18 cellular contexts compared by ENCODE assay signal in the genomic region with DNA sequence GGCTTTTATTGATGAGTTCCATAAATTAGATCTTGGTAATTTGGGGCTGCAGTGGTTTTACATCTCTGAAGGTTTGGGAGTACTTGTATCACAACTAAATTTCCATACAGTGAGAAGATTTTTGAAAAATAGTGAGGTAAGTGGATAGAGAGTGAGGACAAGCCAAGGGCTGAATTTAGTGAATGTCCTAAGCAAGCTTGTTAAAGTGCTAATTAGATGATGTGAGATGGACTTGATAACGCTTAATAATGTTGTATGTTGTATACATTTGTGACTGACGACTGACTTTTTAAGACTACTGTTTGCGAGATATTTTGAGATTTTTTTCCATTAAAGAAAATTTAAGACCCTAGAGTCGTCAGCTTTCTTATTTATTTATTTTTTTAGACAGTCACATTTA. TPM values are rescaled to one million over a fixed set of nuclear protein-coding genes. Genes with fewer than 3 reads are reported as not detected.
DNase-seq lines count a peak whose midpoint lies in the region; ATAC-seq, FAIRE-seq and TF ChIP-seq lines count a peak whose summit lies in the region.
"Had no signal": no experiment of that assay in that cellular context is flagged by ENCODE, and none has a peak within 500 bp of the region (broad histone marks: within the 10 kb centered on the region; RNA-seq: fewer than 3 reads in every experiment).

No MANE protein-coding gene starts in this region.

- H2BK15ac ChIP-seq in IMR-90 (ENCODE audit: low read depth, low read length), result no peak overlapping the region

- no peak overlapping the region for H2AK5ac ChIP-seq in IMR-90 (ENCODE audit: low read depth, low read length)

- peaks cover 10% of the 10 kb centered on the region for H3K4me1 ChIP-seq in IMR-90 (ENCODE audit: control insufficient read depth, insufficient read depth, low read length)

- peak overlapping the region; percentile 37 for H3K27ac Mint-ChIP-seq in activated CD4-positive, alpha-beta T cell treated with anti-CD3 and anti-CD28 coated beads, Interleukin-2, amount 10 ng/mL, durations not matched to agents 7 days and 5 days
- peak overlapping the region; percentile 56 for H3K27ac Mint-ChIP-seq in activated T-helper 1 cell treated with anti-CD3 and anti-CD28 coated beads, Interleukin-12 subunit alpha, Interleukin-12 subunit beta, Interleukin-2, Interleukin-4 antibody, amounts not matched to agents 30 ng/mL and 10 ng/mL and 1 ng/mL, durations not matched to agents 14 hours and 24 hours and 36 hours
- peak overlapping the region; percentile 87 to 89 for H3K27ac Mint-ChIP-seq in natural killer cell

- peak overlapping the region; percentile 78; the same call in 1 of the 2 replicates for H3K23ac ChIP-seq in IMR-90 (ENCODE audit: low read depth, low read length)

- H3K27ac ChIP-seq in IMR-90 (ENCODE audit: insufficient read depth, low read length), result no peak overlapping the region
- H3K27ac ChIP-seq: body of pancreas had no signal

- no CpG with 5 or more reads among the region's 4 CpGs for WGBS in IMR-90 (ENCODE audit: extremely low coverage in 2 of 2, insufficient read length in 1 of 2), 2 experiments

- in situ Hi-C loops in IMR-90 (cut with MboI; ENCODE audit: low sequenced_read_pairs), result no loop called here

- no peak overlapping the region for H3K4me3 ChIP-seq in IMR-90 (ENCODE audit: insufficient read depth, low read depth, low read length)
- H3K4me3 ChIP-seq: body of pancreas, gastroesophageal sphincter had no signal

- no peaks in the 10 kb centered on the region for H3K27me3 ChIP-seq in IMR-90 (ENCODE audit: control insufficient read depth, insufficient read depth, low read length)
- H3K27me3 ChIP-seq: body of pancreas, gastroesophageal sphincter had no signal

- no peak overlapping the region for H3K4me2 ChIP-seq in IMR-90 (ENCODE audit: low read depth, low read length)

- H2BK120ac ChIP-seq in IMR-90 (ENCODE audit: low read depth, low read length), result no peak overlapping the region

- no peak for TF ChIP-seq RAD21 in IMR-90 (IDR thresholded peaks at IDR 0.05; ENCODE audit: low read length)

- no peak for ATAC-seq in IMR-90 (ENCODE audit: low read depth)
- no peak for ATAC-seq in natural killer cell
- no peak for ATAC-seq in GM21528 (IDR thresholded peaks at IDR 0.05; ENCODE audit: low FRiP score, unreplicated experiment)
- ATAC-seq: body of pancreas, gastroesophageal sphincter had no signal

- peaks cover 10 to 55% of the 10 kb centered on the region in 2 experiments; a peak in 3 of 4 replicates for H3K79me1 ChIP-seq in IMR-90 (ENCODE audit: low read depth in 1 of 2, low read length in 2 of 2)

- H3K9me3 Mint-ChIP-seq in activated CD4-positive, alpha-beta T cell treated with anti-CD3 and anti-CD28 coated beads, Interleukin-2, amount 10 ng/mL, durations not matched to agents 7 days and 5 days, result no peaks in the 10 kb centered on the region
- no peaks in the 10 kb centered on the region for H3K9me3 Mint-ChIP-seq in activated T-helper 1 cell treated with anti-CD3 and anti-CD28 coated beads, Interleukin-12 subunit alpha, Interleukin-12 subunit beta, Interleukin-2, Interleukin-4 antibody, amounts not matched to agents 30 ng/mL and 10 ng/mL and 1 ng/mL, durations not matched to agents 14 hours and 24 hours and 36 hours
- no peaks in the 10 kb centered on the region for H3K9me3 Mint-ChIP-seq in natural killer cell

- no peak overlapping the region for H3K9ac ChIP-seq in IMR-90 (ENCODE audit: low read depth, low read length)

- CTCF ChIA-PET in activated CD4-positive, alpha-beta T cell treated with anti-CD3 and anti-CD28 coated beads, Interleukin-2, amount 10 ng/mL, durations not matched to agents 7 days and 5 days (lab: Charles Lee), result interaction anchor here (1.0 to 1.8 kb wide), 3 partner anchors 14 to 42 kb away, joined by 3 to 4 read pairs (median 4); no protein-coding TSS in a partner anchor
- CTCF ChIA-PET in IMR-90 (lab: Yijun Ruan, JAX), result interaction anchor here (0.5 kb wide), 1 partner anchor 24 kb away, joined by 3 read pairs; no protein-coding TSS in a partner anchor

- H4K5ac ChIP-seq in IMR-90 (ENCODE audit: low read depth, low read length), result no peak overlapping the region

- no peak for TF ChIP-seq CTCF in IMR-90 (conservative IDR thresholded peaks at IDR 0.05; ENCODE audit: low read depth, low read length)
- no peak for TF ChIP-seq CTCF in natural killer cell (IDR thresholded peaks at IDR 0.05)

- H2AK9ac ChIP-seq in IMR-90 (replicated peaks; ENCODE audit: low read depth, low read length, poor library complexity), result no peak overlapping the region

- no peak overlapping the region for H3K18ac ChIP-seq in IMR-90 (ENCODE audit: low read depth, low read length)

- H4K20me1 ChIP-seq in IMR-90 (ENCODE audit: insufficient read depth, low read length), result peaks cover 12% of the 10 kb centered on the region; the same call in 1 of the 2 replicates

- intact Hi-C loops in IMR-90 (cut with micrococcal nuclease), result loop anchor here (10.0 kb wide), 1 partner anchor 236 kb away; no protein-coding TSS in a partner anchor
- intact Hi-C loops in activated T-helper 1 cell treated with anti-CD3 and anti-CD28 coated beads, Interleukin-12 subunit alpha, Interleukin-12 subunit beta, Interleukin-2, Interleukin-4 antibody, amounts not matched to agents 30 ng/mL and 10 ng/mL and 1 ng/mL, durations not matched to agents 14 hours and 24 hours and 36 hours (cut with micrococcal nuclease), result loop anchor here (5.0 to 10.0 kb wide), 2 partner anchors 844 to 1223 kb away; a partner anchor contains a TSS
- intact Hi-C loops in natural killer cell (cut with micrococcal nuclease), result loop anchor here (10.0 kb wide), 1 partner anchor 226 kb away; a partner anchor contains a TSS

- no peak overlapping the region for H2BK5ac ChIP-seq in IMR-90 (ENCODE audit: low read depth, low read length, poor library complexity, severe bottlenecking)

- no peak for DNase-seq in activated CD4-positive, alpha-beta T cell treated with anti-CD3 and anti-CD28 coated beads, Interleukin-2, amount 10 ng/mL, durations not matched to agents 7 days and 5 days
- no peak for DNase-seq in activated CD4-positive, alpha-beta T cell treated with anti-CD3 and anti-CD28 coated beads for 48 hours
- DNase-seq in IMR-90 (no peak), natural killer cell (no peak), RCC 7860 (ENCODE audit: low spot score) (no peak), 8988T (no peak)
- no peak for DNase-seq in activated T-helper 1 cell treated with anti-CD3 and anti-CD28 coated beads, Interleukin-12 subunit alpha, Interleukin-12 subunit beta, Interleukin-2, Interleukin-4 antibody, amounts not matched to agents 30 ng/mL and 10 ng/mL and 1 ng/mL, durations not matched to agents 14 hours and 24 hours and 36 hours (ENCODE audit: low spot score)
- DNase-seq: activated CD4-positive, CD25-positive, alpha-beta regulatory T cell treated with anti-CD3 and anti-CD28 coated beads, Interleukin-2, amount 50 U/mL, for 72 hours; body of pancreas; cortex of kidney; Kasumi-1; NCI-H146; NCI-H226; SHP77; stimulated activated CD4-positive, alpha-beta T cell treated with anti-CD3 and anti-CD28 coated beads, Interleukin-15, amount 100 ng/mL, for 24 hours; T-helper 9 cell had no signal

- peak overlapping the region; percentile 68 for H3K4me3 Mint-ChIP-seq in activated CD4-positive, alpha-beta T cell treated with anti-CD3 and anti-CD28 coated beads, Interleukin-2, amount 10 ng/mL, durations not matched to agents 7 days and 5 days
- H3K4me3 Mint-ChIP-seq in activated T-helper 1 cell treated with anti-CD3 and anti-CD28 coated beads, Interleukin-12 subunit alpha, Interleukin-12 subunit beta, Interleukin-2, Interleukin-4 antibody, amounts not matched to agents 30 ng/mL and 10 ng/mL and 1 ng/mL, durations not matched to agents 14 hours and 24 hours and 36 hours, result peak overlapping the region; percentile 78
- H3K4me3 Mint-ChIP-seq in natural killer cell, result peak overlapping the region; percentile 82

- no peak overlapping the region for H2AFZ ChIP-seq in IMR-90 (replicated peaks; ENCODE audit: low read length, poor library complexity)

- H3K9me1 ChIP-seq in IMR-90 (ENCODE audit: insufficient read depth, low read length), result peaks cover 6% of the 10 kb centered on the region; the same call in 1 of the 2 replicates

- no peak overlapping the region for H4K8ac ChIP-seq in IMR-90 (ENCODE audit: low read depth in 2 of 2, low read length in 2 of 2)

- H3K4ac ChIP-seq in IMR-90 (ENCODE audit: low read depth, low read length), result no peak overlapping the region

- H3K36me3 Mint-ChIP-seq in activated CD4-positive, alpha-beta T cell treated with anti-CD3 and anti-CD28 coated beads, Interleukin-2, amount 10 ng/mL, durations not matched to agents 7 days and 5 days (ENCODE audit: low read depth), result peaks cover 16% of the 10 kb centered on the region
- H3K36me3 Mint-ChIP-seq in activated T-helper 1 cell treated with anti-CD3 and anti-CD28 coated beads, Interleukin-12 subunit alpha, Interleukin-12 subunit beta, Interleukin-2, Interleukin-4 antibody, amounts not matched to agents 30 ng/mL and 10 ng/mL and 1 ng/mL, durations not matched to agents 14 hours and 24 hours and 36 hours (ENCODE audit: low read depth), result peaks cover 12% of the 10 kb centered on the region
- H3K36me3 Mint-ChIP-seq in natural killer cell, result no peaks in the 10 kb centered on the region

- no peak overlapping the region for H3K56ac ChIP-seq in IMR-90 (ENCODE audit: extremely low read depth, insufficient read depth, low read length)

- H3K36me3 ChIP-seq in IMR-90 (ENCODE audit: control insufficient read depth, insufficient read depth, low read length), result no peaks in the 10 kb centered on the region
- H3K36me3 ChIP-seq: gastroesophageal sphincter had no signal

- no peak overlapping the region for H2BK20ac ChIP-seq in IMR-90 (ENCODE audit: low read depth, low read length)

- no peak overlapping the region for H3K14ac ChIP-seq in IMR-90 (replicated peaks; ENCODE audit: low read depth, low read length)

- H3K27me3 Mint-ChIP-seq in activated CD4-positive, alpha-beta T cell treated with anti-CD3 and anti-CD28 coated beads, Interleukin-2, amount 10 ng/mL, durations not matched to agents 7 days and 5 days, result no peaks in the 10 kb centered on the region
- H3K27me3 Mint-ChIP-seq in activated T-helper 1 cell treated with anti-CD3 and anti-CD28 coated beads, Interleukin-12 subunit alpha, Interleukin-12 subunit beta, Interleukin-2, Interleukin-4 antibody, amounts not matched to agents 30 ng/mL and 10 ng/mL and 1 ng/mL, durations not matched to agents 14 hours and 24 hours and 36 hours (ENCODE audit: insufficient read depth), result no peaks in the 10 kb centered on the region
- H3K27me3 Mint-ChIP-seq in natural killer cell (ENCODE audit: low read depth in 2 of 2), result no peaks in the 10 kb centered on the region

- POLR2A ChIA-PET in activated CD4-positive, alpha-beta T cell treated with anti-CD3 and anti-CD28 coated beads, Interleukin-2, amount 10 ng/mL, durations not matched to agents 7 days and 5 days (lab: Charles Lee), result no interaction called here
- POLR2A ChIA-PET in IMR-90 (lab: Charles Lee; ENCODE audit: unreplicated experiment), result no interaction called here

- FAIRE-seq in RCC 7860 (lab: Jason Lieb, UNC), result no peak

- no peaks in the 10 kb centered on the region for H3K9me3 ChIP-seq in IMR-90 (ENCODE audit: control insufficient read depth, insufficient read depth, low read length)
- H3K9me3 ChIP-seq: body of pancreas, gastroesophageal sphincter had no signal

- no peak for TF ChIP-seq POLR2A in IMR-90 (IDR thresholded peaks at IDR 0.05; ENCODE audit: low read depth, low read length)

- BruUV-seq in IMR-90 (replicated peaks; lab: Mats Ljungman, UMichigan), result no TSS peak

- H4K91ac ChIP-seq in IMR-90 (ENCODE audit: insufficient read depth, low read depth, low read length), result no peak overlapping the region

- peaks cover 61% of the 10 kb centered on the region for H3K4me1 Mint-ChIP-seq in activated CD4-positive, alpha-beta T cell treated with anti-CD3 and anti-CD28 coated beads, Interleukin-2, amount 10 ng/mL, durations not matched to agents 7 days and 5 days
- H3K4me1 Mint-ChIP-seq in activated T-helper 1 cell treated with anti-CD3 and anti-CD28 coated beads, Interleukin-12 subunit alpha, Interleukin-12 subunit beta, Interleukin-2, Interleukin-4 antibody, amounts not matched to agents 30 ng/mL and 10 ng/mL and 1 ng/mL, durations not matched to agents 14 hours and 24 hours and 36 hours (ENCODE audit: low read depth), result peaks cover 71% of the 10 kb centered on the region
- H3K4me1 Mint-ChIP-seq in natural killer cell, result peaks cover 69 to 71% of the 10 kb centered on the region in 2 donors

- dilution Hi-C loops in IMR-90 (cut with HindIII; ENCODE audit: low sequenced_read_pairs, unreplicated experiment), result no loop called here

RNA-seq across cellular contexts. Expression of a gene that starts 3.9 kb away (rescaled TPM):
- total RNA-seq in activated CD4-positive, alpha-beta T cell treated with anti-CD3 and anti-CD28 coated beads, Interleukin-2, amount 10 ng/mL, durations not matched to agents 7 days and 5 days, result 100 to 1,000 TPM; 146 to 159 TPM
- total RNA-seq in IMR-90 (2012; rRNA removed) (14.7 and 21.5 TPM in 2 replicates), natural killer cell (100 to 1,000 TPM; 241 to 282 (median 263) TPM)
- 6.3 TPM in 2 replicates for polyA plus RNA-seq in IMR-90 (2012; rRNA removed)
- 3.6 and 3.7 TPM in 2 replicates for polyA plus RNA-seq in IMR-90 (2012; cell fraction: cytosol; rRNA removed)
- 2.5 and 8.2 TPM in 2 replicates for polyA plus RNA-seq in IMR-90 (2012; cell fraction: nucleus; rRNA removed; ENCODE audit: low replicate concordance)
- total RNA-seq in activated T-helper 1 cell treated with anti-CD3 and anti-CD28 coated beads, Interleukin-12 subunit alpha, Interleukin-12 subunit beta, Interleukin-2, Interleukin-4 antibody, amounts not matched to agents 30 ng/mL and 10 ng/mL and 1 ng/mL, durations not matched to agents 14 hours and 24 hours and 36 hours, result 152 and 157 TPM in 2 replicates

Comparison
In these comparisons a context has a peak if more than half of its experiments do, and no peak if none do; other contexts are left out.
1. H3K27ac Mint-ChIP-seq: peak in every context shown above with its lines; median percentile 88 in natural killer cell; 56 in activated T-helper 1 cell treated with anti-CD3 and anti-CD28 coated beads, Interleukin-12 subunit alpha, Interleukin-12 subunit beta, Interleukin-2, Interleukin-4 antibody, amounts not matched to agents 30 ng/mL and 10 ng/mL and 1 ng/mL, durations not matched to agents 14 hours and 24 hours and 36 hours; 37 in activated CD4-positive, alpha-beta T cell treated with anti-CD3 and anti-CD28 coated beads, Interleukin-2, amount 10 ng/mL, durations not matched to agents 7 days and 5 days.